1 cellular context compared by ENCODE assay signal in the genomic region with DNA sequence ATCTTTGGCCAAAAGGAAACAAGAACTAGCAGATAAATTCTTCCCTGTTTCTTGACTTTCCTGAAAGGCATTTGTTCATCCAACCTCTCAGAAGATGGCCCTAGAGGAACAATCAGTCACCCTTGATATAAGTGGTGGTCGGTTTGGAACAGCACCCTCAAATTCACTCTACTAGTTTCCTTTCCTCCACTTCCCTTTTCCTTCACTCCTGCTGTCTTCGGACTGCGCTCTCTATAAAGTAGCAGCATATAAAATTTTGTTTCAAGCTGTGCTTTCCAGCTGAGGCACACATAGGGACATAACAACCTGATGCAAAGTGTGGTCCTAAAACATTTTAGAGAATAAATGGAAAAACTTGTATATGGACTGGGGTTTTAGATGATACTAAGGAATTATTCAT.
TF ChIP-seq lines count a peak whose summit lies in the region.

No MANE protein-coding gene starts in this region.

TF ChIP-seq in K562, 482 proteins besides CTCF, POLR2A, EP300 and RAD21:
- no peak for TF ChIP-seq RB1 (IDR thresholded peaks at IDR 0.05; ENCODE audit: low read depth)
- TF ChIP-seq SPI1 (IDR thresholded peaks at IDR 0.05; ENCODE audit: borderline replicate concordance, low read depth, low read length): peak; percentile 77
TF ChIP-seq in K562: peak in this region for 1.
